Comparison of ENCODE assay signal across 20 cellular contexts in the genomic region with DNA sequence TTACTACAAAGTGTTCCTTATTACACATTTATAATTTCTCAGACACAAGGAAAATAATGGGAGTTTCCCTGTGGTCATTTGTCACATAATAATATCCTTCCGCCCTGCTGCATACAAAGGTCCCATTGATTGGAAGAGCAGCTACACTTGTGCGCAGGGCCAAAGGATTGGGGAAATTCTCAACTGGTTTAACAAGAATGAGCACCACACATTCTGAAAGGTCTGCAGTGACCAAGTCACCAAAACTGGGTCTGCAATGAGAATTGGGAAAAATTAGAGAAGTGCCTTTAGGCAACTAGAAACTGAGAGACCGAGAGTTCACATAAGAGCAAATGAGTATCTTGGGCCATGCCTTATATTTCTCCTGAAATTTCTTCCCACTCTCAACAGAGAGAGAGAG.
"Had no signal": no experiment of that assay in that cellular context is flagged by ENCODE, and none has a peak within 500 bp of the region (broad histone marks: within the 10 kb centered on the region; RNA-seq: fewer than 3 reads in every experiment).

No MANE protein-coding gene starts in this region.

- DNase-seq: activated CD4-positive, alpha-beta T cell treated with anti-CD3 and anti-CD28 coated beads for 4 hours; activated CD4-positive, alpha-beta T cell treated with anti-CD3 and anti-CD28 coated beads, Interleukin-2, amount 50 U/mL, for 4 hours; activated CD4-positive, CD25-positive, alpha-beta regulatory T cell; activated naive CD4-positive, alpha-beta T cell; activated T-cell treated with anti-CD3 and anti-CD28 coated beads for 4 hours; activated T-cell treated with anti-CD3 and anti-CD28 coated beads, Interleukin-2, amount 50 U/mL, for 72 hours; dermis blood vessel endothelial cell; effector CD4-positive, alpha-beta T cell; esophagus squamous epithelium; glutamatergic neuron; left cardiac atrium; left ventricle myocardium superior; right lobe of liver; stimulated activated CD4-positive, alpha-beta T cell treated with anti-CD3 and anti-CD28 coated beads, Interleukin-12 subunit alpha, Interleukin-12 subunit beta, amount 100 ng/mL, for 4 hours; stimulated activated CD4-positive, alpha-beta T cell treated with anti-CD3 and anti-CD28 coated beads, Interleukin-4, amount 100 ng/mL, for 1 hour; stimulated activated naive CD8-positive, alpha-beta T cell treated with anti-CD3 and anti-CD28 coated beads, Interleukin-15, Interleukin-2, amounts not matched to agents 100 U/mL and 50 U/mL, for 24 hours; uterus had no signal

- H3K27ac ChIP-seq: esophagus squamous epithelium, right lobe of liver, thoracic aorta, uterus had no signal

- H3K27me3 ChIP-seq: esophagus squamous epithelium, right lobe of liver, uterus had no signal

- H3K36me3 ChIP-seq: esophagus squamous epithelium, right lobe of liver, thoracic aorta, uterus had no signal

- H3K4me1 ChIP-seq: right lobe of liver, uterus had no signal

- H3K9me3 ChIP-seq: esophagus squamous epithelium, right lobe of liver, thoracic aorta, uterus had no signal

- ATAC-seq: activated naive CD4-positive, alpha-beta T cell treated with anti-CD3 and anti-CD28 coated beads, Interleukin-2, amount 50 U/mL, for 72 hours; activated T-cell treated with anti-CD3 and anti-CD28 coated beads, Interleukin-2, amount 50 U/mL, for 72 hours; left cardiac atrium; left ventricle myocardium superior; natural killer cell treated with Interleukin-12 subunit alpha and Interleukin-12 subunit beta and Interleukin-15 and Interleukin-18, amount 100 ng/mL, for 72 hours; right lobe of liver; stimulated activated naive CD8-positive, alpha-beta T cell treated with anti-CD3 and anti-CD28 coated beads, Interleukin-15, Interleukin-2, amounts not matched to agents 100 U/mL and 50 U/mL, for 24 hours had no signal

- H3K4me3 ChIP-seq: esophagus squamous epithelium, right lobe of liver, thoracic aorta, uterus had no signal
